8 cellular contexts compared by ENCODE assay signal in genomic region chr3:48034000-48034516, GRCh38. TPM values are rescaled to one million over a fixed set of nuclear protein-coding genes. Genes with fewer than 3 reads are reported as not detected.
DNase-seq lines count a peak whose midpoint lies in the region; ATAC-seq and TF ChIP-seq lines count a peak whose summit lies in the region.

No MANE protein-coding gene starts in this region.

- H3K36me3 Mint-ChIP-seq in activated naive CD4-positive, alpha-beta T cell treated with anti-CD3 and anti-CD28 coated beads, Interleukin-2, amount 50 U/mL, for 72 hours: no peaks in the 10 kb centered on the region
- H3K36me3 Mint-ChIP-seq in CD4-positive, alpha-beta T cell (ENCODE audit: low read depth): no peaks in the 10 kb centered on the region

- no peak for TF ChIP-seq CTCF in mammary epithelial cell (conservative IDR thresholded peaks at IDR 0.05 in 1 of 2, IDR thresholded peaks at IDR 0.05 in 1 of 2; ENCODE audit: extremely low read depth in 1 of 2, insufficient read depth in 1 of 2, low read depth in 1 of 2, low read length in 2 of 2)
- TF ChIP-seq CTCF in CD4-positive, alpha-beta T cell (IDR thresholded peaks at IDR 0.05): no peak

- H4K20me1 ChIP-seq in mammary epithelial cell (ENCODE audit: insufficient read depth, low read length): peaks cover 3% of the 10 kb centered on the region

- no peak overlapping the region for H3K27ac ChIP-seq in mammary epithelial cell (ENCODE audit: insufficient read depth, low read depth, low read length)
- H3K27ac ChIP-seq in CD4-positive, alpha-beta T cell (ENCODE audit: low read depth, low read length): no peak overlapping the region

- in situ Hi-C loops in mammary epithelial cell (cut with MboI; ENCODE audit: low sequenced_read_pairs in 2 of 2): no loop called here

- H3K27ac Mint-ChIP-seq in activated naive CD4-positive, alpha-beta T cell treated with anti-CD3 and anti-CD28 coated beads, Interleukin-2, amount 50 U/mL, for 72 hours: no peak overlapping the region
- no peak overlapping the region for H3K27ac Mint-ChIP-seq in CD4-positive, alpha-beta T cell

- no peaks in the 10 kb centered on the region for H3K9me3 Mint-ChIP-seq in activated naive CD4-positive, alpha-beta T cell treated with anti-CD3 and anti-CD28 coated beads, Interleukin-2, amount 50 U/mL, for 72 hours
- H3K9me3 Mint-ChIP-seq in CD4-positive, alpha-beta T cell: no peaks in the 10 kb centered on the region

- 3% methylated on average over 2 of the region's 2 CpGs for WGBS in mammary epithelial cell (ENCODE audit: low coverage, missing lambda C conversion rate)

- no peak for DNase-seq in activated naive CD4-positive, alpha-beta T cell treated with anti-CD3 and anti-CD28 coated beads, Interleukin-2, amount 50 U/mL, for 72 hours (ENCODE audit: low spot score in 2 of 2)
- no peak for DNase-seq in activated naive CD4-positive, alpha-beta T cell treated with Interleukin-2 at 50 U/mL for 16 hours
- DNase-seq in mammary epithelial cell (peak; percentile 87), left lobe of liver (ENCODE audit: low spot score) (no peak), NCI-H1436 (lab: John Stamatoyannopoulos, UW) (no peak)
- no peak for DNase-seq in CD4-positive, alpha-beta T cell

- H2AFZ ChIP-seq in mammary epithelial cell (ENCODE audit: low read depth, low read length): no peak overlapping the region

- dilution Hi-C loops in mammary epithelial cell (cut with HindIII; ENCODE audit: low sequenced_read_pairs): loop anchor here (5.0 kb wide), 1 partner anchor 68 kb away; no protein-coding TSS in a partner anchor

- peaks cover 19% of the 10 kb centered on the region for H3K4me1 Mint-ChIP-seq in CD4-positive, alpha-beta T cell (ENCODE audit: low read depth)

- intact Hi-C loops in mammary epithelial cell (cut with micrococcal nuclease): no loop called here
- intact Hi-C loops in CD4-positive, alpha-beta T cell (cut with DNase I, micrococcal nuclease): no loop called here

- POLR2A ChIA-PET in CD4-positive, alpha-beta T cell (lab: Charles Lee): no interaction called here

- H3K9ac ChIP-seq in mammary epithelial cell (ENCODE audit: insufficient read depth, low read length): no peak overlapping the region

- H3K79me2 ChIP-seq in mammary epithelial cell (ENCODE audit: insufficient read depth, low read length): peaks cover 94% of the 10 kb centered on the region

- peaks cover 19% of the 10 kb centered on the region for H3K4me1 ChIP-seq in mammary epithelial cell (ENCODE audit: insufficient read depth, low read length)

- no TSS peak for BruUV-seq in mammary epithelial cell (replicated peaks; lab: Mats Ljungman, UMichigan)

- no peaks in the 10 kb centered on the region for H3K27me3 Mint-ChIP-seq in CD4-positive, alpha-beta T cell

- no peak overlapping the region for H3K4me3 Mint-ChIP-seq in CD4-positive, alpha-beta T cell

- no peak overlapping the region for H3K4me2 ChIP-seq in mammary epithelial cell (ENCODE audit: insufficient read depth, low read depth, low read length)

- H3K36me3 ChIP-seq in mammary epithelial cell (ENCODE audit: insufficient read depth, low read length): no peaks in the 10 kb centered on the region

- CTCF ChIA-PET in mammary epithelial cell (lab: Charles Lee; ENCODE audit: low non-redundant PET): no interaction called here
- CTCF ChIA-PET in CD4-positive, alpha-beta T cell (lab: Charles Lee): no interaction called here

- H3K27me3 ChIP-seq in mammary epithelial cell (ENCODE audit: insufficient read depth, low read length): no peaks in the 10 kb centered on the region
- no peaks in the 10 kb centered on the region for H3K27me3 ChIP-seq in CD4-positive, alpha-beta T cell (ENCODE audit: control insufficient read depth, insufficient read depth, low read length)

- peak; percentile 60 to 78 for ATAC-seq in activated naive CD4-positive, alpha-beta T cell treated with anti-CD3 and anti-CD28 coated beads, Interleukin-2, amount 50 U/mL, for 72 hours
- ATAC-seq in left lobe of liver (peak; percentile 75), HG02678 (IDR thresholded peaks at IDR 0.05; ENCODE audit: unreplicated experiment) (no peak), HG02884 (IDR thresholded peaks at IDR 0.05; ENCODE audit: unreplicated experiment) (no peak)
- no peak for ATAC-seq in CD4-positive, alpha-beta T cell (ENCODE audit: poor library complexity)

- no peak overlapping the region for H3K4me3 ChIP-seq in mammary epithelial cell (replicated peaks in 1 of 3; ENCODE audit: insufficient read depth in 1 of 3, low read depth in 2 of 3, low read length in 3 of 3)

- no peaks in the 10 kb centered on the region for H3K9me3 ChIP-seq in mammary epithelial cell (replicated peaks; ENCODE audit: insufficient read depth, low read length)
- H3K9me3 ChIP-seq in CD4-positive, alpha-beta T cell (ENCODE audit: control insufficient read depth, low read length): no peaks in the 10 kb centered on the region

RNA-seq across cellular contexts. Expression of gene MAP4, which starts 17.8 kb away (rescaled TPM):
- total RNA-seq in activated naive CD4-positive, alpha-beta T cell treated with anti-CD3 and anti-CD28 coated beads, Interleukin-2, amount 50 U/mL, for 72 hours: 100 to 1,000 TPM in 1 of 2 donors, 10 to 100 TPM in 1; 70.1 to 118 TPM
- 100 to 1,000 TPM; 148 to 288 TPM for total RNA-seq in mammary epithelial cell
- polyA plus RNA-seq in mammary epithelial cell: 119 TPM
- polyA minus RNA-seq in mammary epithelial cell: 222 TPM
- total RNA-seq in left lobe of liver: 66.1 TPM
- 10 to 100 TPM; 42.2 to 42.6 TPM for total RNA-seq in CD4-positive, alpha-beta T cell

Comparison
In these comparisons a context has a peak if more than half of its experiments do, and no peak if none do; other contexts are left out.
1. ATAC-seq: peak in activated naive CD4-positive, alpha-beta T cell treated with anti-CD3 and anti-CD28 coated beads, Interleukin-2, amount 50 U/mL, for 72 hours (2 of 2) and left lobe of liver (single experiment); none in HG02678 (single experiment), HG02884 (single experiment) and CD4-positive, alpha-beta T cell (single experiment).